Comparison of ENCODE assay signal across 7 cellular contexts in the genomic region with DNA sequence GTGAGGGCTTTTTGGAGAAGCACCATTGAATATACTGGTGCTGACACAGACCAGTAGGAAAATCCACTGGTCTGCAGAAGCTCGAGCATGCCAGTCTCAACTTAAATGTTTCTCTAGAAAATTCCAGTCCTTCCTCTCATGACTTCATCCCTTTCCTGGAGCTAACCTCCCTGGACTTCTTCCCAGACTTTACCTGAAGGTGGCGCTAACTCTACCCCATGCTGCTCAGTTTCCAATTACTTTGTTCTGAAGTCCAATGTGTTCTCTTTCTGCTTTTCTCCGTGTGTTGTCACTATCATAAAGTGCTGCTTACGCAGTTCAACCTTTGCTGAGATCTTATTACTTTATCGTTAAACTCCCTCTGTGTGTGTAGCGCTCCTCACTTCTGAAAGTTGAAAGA.
A peak's percentile ranks its signal among the peaks of the same experiment; 100 is the strongest.
DNase-seq lines count a peak whose midpoint lies in the region; FAIRE-seq and TF ChIP-seq lines count a peak whose summit lies in the region.
"Not testable (repeated sequence)": the region's sequence is repeated elsewhere in the genome, so short reads cannot be mapped to it uniquely, and the experiment has no call there.

No MANE protein-coding gene starts in this region.

- TF ChIP-seq CTCF in DOHH2 (IDR thresholded peaks at IDR 0.05; ENCODE audit: low read depth, low read length, poor library complexity, severe bottlenecking) (peak; percentile 32), adrenal gland (IDR thresholded peaks at IDR 0.05) (peak in 3 of 6 experiments; percentile 12 to 31 (median 21)), epithelial cell of proximal tubule (conservative IDR thresholded peaks at IDR 0.05; ENCODE audit: low read depth, low read length) (peak; percentile 14)

- not testable (repeated sequence) for H3K4me2 ChIP-seq in DOHH2 (ENCODE audit: low read length)

- in situ Hi-C loops in ACHN (cut with HindIII; ENCODE audit: low pct_ligation_motif_present, low pct_unique_long_range_greater_than_20kb, low sequenced_read_pairs) = not testable (repeated sequence)

- WGBS in adrenal gland, 4 donors = 35 to 46% (median 40%) methylated on average over 4 to 6 of the region's 6 CpGs

- H3K4me3 ChIP-seq in DOHH2 (ENCODE audit: low read length); adrenal gland; epithelial cell of proximal tubule (ENCODE audit: low read depth, low read length): not testable (repeated sequence)

- H3K9me2 ChIP-seq in DOHH2 (replicated peaks; ENCODE audit: control insufficient read depth, low read length) = not testable (repeated sequence)

- DNase-seq in ACHN (peak; percentile 4), NCI-H1694 (lab: John Stamatoyannopoulos, UW) (peak; percentile 1), OCI-M1 (lab: John Stamatoyannopoulos, UW) (peak; percentile 4), adrenal gland (peak in 6 of 7 donors; percentile 17 to 35 (median 26))
- not testable (repeated sequence) for DNase-seq in HTR-8/SVneo (ENCODE audit: insufficient read length, low spot score); epithelial cell of proximal tubule (ENCODE audit: low read depth)

- FAIRE-seq in HTR-8/SVneo (lab: Jason Lieb, UNC) = peak; percentile 74

- not testable (repeated sequence) for H4K20me1 ChIP-seq in DOHH2 (ENCODE audit: control insufficient read depth, insufficient read depth, low read depth, low read length)

- not testable (repeated sequence) for H3K27me3 ChIP-seq in DOHH2 (ENCODE audit: control insufficient read depth, low read length); adrenal gland

- not testable (repeated sequence) for TF ChIP-seq POLR2A in adrenal gland (IDR thresholded peaks at IDR 0.05)

- H3K9me3 ChIP-seq in DOHH2 (ENCODE audit: control insufficient read depth, insufficient read depth, low read length); adrenal gland (replicated peaks in 1 of 3): not testable (repeated sequence)

- intact Hi-C loops in adrenal gland (cut with DNase I) = not testable (repeated sequence)

- H3K4me1 ChIP-seq in DOHH2 (ENCODE audit: control insufficient read depth, low read length); adrenal gland (replicated peaks in 1 of 2): not testable (repeated sequence)

- H3K27ac ChIP-seq in DOHH2 (ENCODE audit: low read depth, low read length); adrenal gland: not testable (repeated sequence)

- not testable (repeated sequence) for H3K36me3 ChIP-seq in DOHH2 (ENCODE audit: control insufficient read depth, low read length); adrenal gland (replicated peaks in 1 of 2)

- not testable (repeated sequence) for H3F3A ChIP-seq in DOHH2 (ENCODE audit: control insufficient read depth, insufficient read depth)

- not testable (repeated sequence) for H3K79me2 ChIP-seq in DOHH2 (ENCODE audit: control insufficient read depth, low read length)
